22 cellular contexts compared by ENCODE assay signal in genomic region chr10:21803374-21803773, GRCh38.
"Had no signal": no experiment of that assay in that cellular context is flagged by ENCODE, and none has a peak within 500 bp of the region (broad histone marks: within the 10 kb centered on the region; RNA-seq: fewer than 3 reads in every experiment).

No MANE protein-coding gene starts in this region.

- H3K27me3 ChIP-seq: heart right ventricle, pancreas, right lobe of liver, testis, tibial nerve, upper lobe of right lung, vagina had no signal

- FAIRE-seq: endometrium, frontal cortex, pancreas had no signal

- DNase-seq: effector memory CD4-positive, alpha-beta T cell; heart right ventricle; hypothalamus; kidney glomerular epithelial cell; mammary epithelial cell; mucosa of descending colon; naive thymus-derived CD8-positive, alpha-beta T cell; occipital lobe; pancreas; right lobe of liver; stimulated activated CD4-positive, alpha-beta T cell treated with anti-CD3 and anti-CD28 coated beads, Interleukin-4, amount 100 ng/mL, for 4 hours; stimulated activated naive B cell treated with anti-CD40 and anti-IgM and Interleukin-4, amounts not matched to agents 10 μg/mL and 1 μg/mL and 100 μg/mL, for 72 hours; stimulated activated naive CD8-positive, alpha-beta T cell treated with anti-CD3 and anti-CD28 coated beads, Interleukin-15, amount 100 ng/mL, for 72 hours; testis; upper lobe of right lung had no signal

- H3K27ac ChIP-seq: heart right ventricle, pancreas, prostate gland, right lobe of liver, testis, tibial nerve, upper lobe of right lung, vagina had no signal

- ATAC-seq: esophagus mucosa; heart right ventricle; left lobe of liver; mucosa of descending colon; naive thymus-derived CD8-positive, alpha-beta T cell; pancreas; right lobe of liver; stimulated activated naive B cell treated with anti-CD40 and anti-IgM and Interleukin-4, amounts not matched to agents 10 μg/mL and 1 μg/mL and 100 μg/mL, for 72 hours; stimulated activated naive CD8-positive, alpha-beta T cell treated with anti-CD3 and anti-CD28 coated beads, Interleukin-15, amount 100 ng/mL, for 72 hours; upper lobe of right lung had no signal

- H3K4me3 ChIP-seq: heart right ventricle, mucosa of descending colon, pancreas, prostate gland, right lobe of liver, testis, tibial nerve, upper lobe of right lung, vagina had no signal

- H3K9me3 ChIP-seq: heart right ventricle, mucosa of descending colon, pancreas, prostate gland, right lobe of liver, testis, tibial nerve, upper lobe of right lung, vagina had no signal

- H3K4me1 ChIP-seq: pancreas, prostate gland, right lobe of liver, testis, tibial nerve, upper lobe of right lung, vagina had no signal

- H3K36me3 ChIP-seq: pancreas, prostate gland, right lobe of liver, upper lobe of right lung, vagina had no signal
